ENCODE assay signal across 1 cellular context in genomic region chr7:144127714-144128334, GRCh38.
TF ChIP-seq lines count a peak whose summit lies in the region.

No MANE protein-coding gene starts in this region.

TF ChIP-seq in SK-N-SH treated with all-trans-retinoic acid at 6 μM for 48 hours, 23 proteins besides CTCF, POLR2A, EP300 and RAD21 (continued from another document):
- TF ChIP-seq TSHZ2 (CRISPR knock-in tag; IDR thresholded peaks at IDR 0.05): no peak
- no peak for TF ChIP-seq POU6F1 (CRISPR knock-in tag; IDR thresholded peaks at IDR 0.05; ENCODE audit: borderline replicate concordance, low read depth)
- no peak for TF ChIP-seq PPARA (CRISPR knock-in tag; IDR thresholded peaks at IDR 0.05; ENCODE audit: borderline replicate concordance)
